Comparison of ENCODE assay signal across 15 cellular contexts in genomic region chr19:23788415-23788814, GRCh38. TPM values are rescaled to one million over a fixed set of nuclear protein-coding genes. Genes with fewer than 3 reads are reported as not detected.
DNase-seq lines count a peak whose midpoint lies in the region; ATAC-seq and TF ChIP-seq lines count a peak whose summit lies in the region.
"Had no signal": no experiment of that assay in that cellular context is flagged by ENCODE, and none has a peak within 500 bp of the region (broad histone marks: within the 10 kb centered on the region; RNA-seq: fewer than 3 reads in every experiment).

No MANE protein-coding gene starts in this region.

- no peaks in the 10 kb centered on the region for H3K9me2 ChIP-seq in GM23338 (ENCODE audit: insufficient read depth)

- no peak for DNase-seq in activated CD4-positive, alpha-beta T cell treated with anti-CD3 and anti-CD28 coated beads for 36 hours
- no peak for DNase-seq in activated CD4-positive, alpha-beta T cell treated with anti-CD3 and anti-CD28 coated beads for 4 hours
- no peak for DNase-seq in natural killer cell treated with Interleukin-12 subunit alpha and Interleukin-12 subunit beta and Interleukin-15 and Interleukin-18, amount 100 ng/mL, for 72 hours (ENCODE audit: low spot score)
- DNase-seq in natural killer cell (no peak), GM23338 (ENCODE audit: low spot score) (no peak)
- peak in 1 of 2 donors; percentile 34 for DNase-seq in stimulated activated effector memory CD8-positive, alpha-beta T cell treated with anti-CD3 and anti-CD28 coated beads, Interleukin-12 subunit alpha, Interleukin-12 subunit beta, amount 100 ng/mL, for 72 hours (ENCODE audit: low spot score in 2 of 2)
- DNase-seq: BE2C; C1 segment of cervical spinal cord; Caco-2; CD4-positive, alpha-beta T cell; GDM1; GM23248; HCEC 1CT; IMR-90 had no signal

- TF ChIP-seq CTCF in natural killer cell (IDR thresholded peaks at IDR 0.05) (no peak), GM23338 (conservative IDR thresholded peaks at IDR 0.05; ENCODE audit: low read depth in 2 of 2) (no peak)

- H3K9me3 Mint-ChIP-seq in activated CD4-positive, alpha-beta T cell treated with anti-CD3 and anti-CD28 coated beads for 36 hours (ENCODE audit: low read depth): no peaks in the 10 kb centered on the region
- no peaks in the 10 kb centered on the region for H3K9me3 Mint-ChIP-seq in natural killer cell treated with Interleukin-12 subunit alpha and Interleukin-12 subunit beta and Interleukin-15 and Interleukin-18, amount 100 ng/mL, for 72 hours
- no peaks in the 10 kb centered on the region for H3K9me3 Mint-ChIP-seq in natural killer cell
- no peaks in the 10 kb centered on the region for H3K9me3 Mint-ChIP-seq in activated T-helper 17 cell treated with anti-CD3 and anti-CD28 coated beads, Interleukin-2, amount 50 U/mL, for 72 hours
- no peaks in the 10 kb centered on the region for H3K9me3 Mint-ChIP-seq in stimulated activated effector memory CD8-positive, alpha-beta T cell treated with anti-CD3 and anti-CD28 coated beads, Interleukin-12 subunit alpha, Interleukin-12 subunit beta, amount 100 ng/mL, for 72 hours
- no peaks in the 10 kb centered on the region; the same call in 2 of the 3 replicates for H3K9me3 Mint-ChIP-seq in GM23338
- H3K9me3 Mint-ChIP-seq: CD4-positive, alpha-beta T cell had no signal

- H3K79me2 ChIP-seq in GM23338 (replicated peaks; ENCODE audit: insufficient read depth): peaks cover 88% of the 10 kb centered on the region

- peaks cover 20% of the 10 kb centered on the region for H3K36me3 Mint-ChIP-seq in activated CD4-positive, alpha-beta T cell treated with anti-CD3 and anti-CD28 coated beads for 36 hours (ENCODE audit: low read depth)
- peaks cover 6% of the 10 kb centered on the region for H3K36me3 Mint-ChIP-seq in natural killer cell treated with Interleukin-12 subunit alpha and Interleukin-12 subunit beta and Interleukin-15 and Interleukin-18, amount 100 ng/mL, for 72 hours
- H3K36me3 Mint-ChIP-seq in natural killer cell (no peaks in the 10 kb centered on the region), GM23338 (ENCODE audit: low read depth) (peaks cover 62% of the 10 kb centered on the region)
- H3K36me3 Mint-ChIP-seq in activated T-helper 17 cell treated with anti-CD3 and anti-CD28 coated beads, Interleukin-2, amount 50 U/mL, for 72 hours (ENCODE audit: low read depth): no peaks in the 10 kb centered on the region
- H3K36me3 Mint-ChIP-seq in stimulated activated effector memory CD8-positive, alpha-beta T cell treated with anti-CD3 and anti-CD28 coated beads, Interleukin-12 subunit alpha, Interleukin-12 subunit beta, amount 100 ng/mL, for 72 hours: no peaks in the 10 kb centered on the region

- no peaks in the 10 kb centered on the region for H3K4me1 ChIP-seq in GM23338 (ENCODE audit: insufficient read depth)
- H3K4me1 ChIP-seq: BE2C, Caco-2 had no signal

- no peak overlapping the region for H3K27ac ChIP-seq in GM23338 (ENCODE audit: low read depth)
- H3K27ac ChIP-seq: GM23248 had no signal

- no peaks in the 10 kb centered on the region for H3K27me3 ChIP-seq in GM23338 (ENCODE audit: insufficient read depth)
- H3K27me3 ChIP-seq: BE2C had no signal

- H3K27me3 Mint-ChIP-seq in activated CD4-positive, alpha-beta T cell treated with anti-CD3 and anti-CD28 coated beads for 36 hours: no peaks in the 10 kb centered on the region
- H3K27me3 Mint-ChIP-seq in natural killer cell treated with Interleukin-12 subunit alpha and Interleukin-12 subunit beta and Interleukin-15 and Interleukin-18, amount 100 ng/mL, for 72 hours: no peaks in the 10 kb centered on the region
- no peaks in the 10 kb centered on the region for H3K27me3 Mint-ChIP-seq in natural killer cell (ENCODE audit: low read depth in 2 of 2)
- no peaks in the 10 kb centered on the region for H3K27me3 Mint-ChIP-seq in activated T-helper 17 cell treated with anti-CD3 and anti-CD28 coated beads, Interleukin-2, amount 50 U/mL, for 72 hours
- H3K27me3 Mint-ChIP-seq in GM23338 (ENCODE audit: insufficient read depth, low read depth, poor library complexity): no peaks in the 10 kb centered on the region
- H3K27me3 Mint-ChIP-seq: CD4-positive, alpha-beta T cell had no signal

- CTCF ChIA-PET in activated CD4-positive, alpha-beta T cell treated with anti-CD3 and anti-CD28 coated beads for 36 hours (lab: Charles Lee): no interaction called here

- H4K20me1 ChIP-seq in GM23338 (replicated peaks; ENCODE audit: insufficient read depth): peaks cover 59% of the 10 kb centered on the region

- no peak overlapping the region for H3K4me3 ChIP-seq in GM23338
- H3K4me3 ChIP-seq: GM23248 had no signal

- peaks cover 12% of the 10 kb centered on the region; the same call in 1 of the 2 replicates for H3K36me3 ChIP-seq in GM23338 (ENCODE audit: insufficient read depth)
- H3K36me3 ChIP-seq: BE2C had no signal

- H3K4me3 Mint-ChIP-seq in activated CD4-positive, alpha-beta T cell treated with anti-CD3 and anti-CD28 coated beads for 36 hours: no peak overlapping the region
- H3K4me3 Mint-ChIP-seq in natural killer cell treated with Interleukin-12 subunit alpha and Interleukin-12 subunit beta and Interleukin-15 and Interleukin-18, amount 100 ng/mL, for 72 hours: no peak overlapping the region
- no peak overlapping the region for H3K4me3 Mint-ChIP-seq in natural killer cell
- no peak overlapping the region for H3K4me3 Mint-ChIP-seq in activated T-helper 17 cell treated with anti-CD3 and anti-CD28 coated beads, Interleukin-2, amount 50 U/mL, for 72 hours
- H3K4me3 Mint-ChIP-seq in stimulated activated effector memory CD8-positive, alpha-beta T cell treated with anti-CD3 and anti-CD28 coated beads, Interleukin-12 subunit alpha, Interleukin-12 subunit beta, amount 100 ng/mL, for 72 hours: no peak overlapping the region
- H3K4me3 Mint-ChIP-seq in GM23338: no peak overlapping the region
- H3K4me3 Mint-ChIP-seq: CD4-positive, alpha-beta T cell had no signal

- H3K4me1 Mint-ChIP-seq in activated CD4-positive, alpha-beta T cell treated with anti-CD3 and anti-CD28 coated beads for 36 hours: peaks cover 19% of the 10 kb centered on the region
- H3K4me1 Mint-ChIP-seq in natural killer cell treated with Interleukin-12 subunit alpha and Interleukin-12 subunit beta and Interleukin-15 and Interleukin-18, amount 100 ng/mL, for 72 hours (ENCODE audit: low read depth in 2 of 2): peaks cover 0 to 8% of the 10 kb centered on the region in 2 donors
- H3K4me1 Mint-ChIP-seq in natural killer cell: peaks cover 0 to 7% of the 10 kb centered on the region in 2 donors
- H3K4me1 Mint-ChIP-seq in activated T-helper 17 cell treated with anti-CD3 and anti-CD28 coated beads, Interleukin-2, amount 50 U/mL, for 72 hours: peaks cover 5% of the 10 kb centered on the region
- H3K4me1 Mint-ChIP-seq in stimulated activated effector memory CD8-positive, alpha-beta T cell treated with anti-CD3 and anti-CD28 coated beads, Interleukin-12 subunit alpha, Interleukin-12 subunit beta, amount 100 ng/mL, for 72 hours: no peaks in the 10 kb centered on the region
- H3K4me1 Mint-ChIP-seq in GM23338: no peaks in the 10 kb centered on the region

- H2AFZ ChIP-seq in GM23338: no peak overlapping the region
- H2AFZ ChIP-seq: GM23248 had no signal

- H3K27ac Mint-ChIP-seq in activated CD4-positive, alpha-beta T cell treated with anti-CD3 and anti-CD28 coated beads for 36 hours: no peak overlapping the region
- H3K27ac Mint-ChIP-seq in natural killer cell treated with Interleukin-12 subunit alpha and Interleukin-12 subunit beta and Interleukin-15 and Interleukin-18, amount 100 ng/mL, for 72 hours: peak overlapping the region in 1 of 2 donors; percentile 3
- H3K27ac Mint-ChIP-seq in natural killer cell (no peak overlapping the region), GM23338 (no peak overlapping the region)
- H3K27ac Mint-ChIP-seq in activated T-helper 17 cell treated with anti-CD3 and anti-CD28 coated beads, Interleukin-2, amount 50 U/mL, for 72 hours: no peak overlapping the region
- peak overlapping the region; percentile 21 for H3K27ac Mint-ChIP-seq in stimulated activated effector memory CD8-positive, alpha-beta T cell treated with anti-CD3 and anti-CD28 coated beads, Interleukin-12 subunit alpha, Interleukin-12 subunit beta, amount 100 ng/mL, for 72 hours
- H3K27ac Mint-ChIP-seq: CD4-positive, alpha-beta T cell had no signal

- POLR2A ChIA-PET in activated CD4-positive, alpha-beta T cell treated with anti-CD3 and anti-CD28 coated beads for 36 hours (lab: Charles Lee): interaction anchor here (0.6 kb wide), 1 partner anchor 14 kb away, joined by 5 read pairs; no protein-coding TSS in a partner anchor

- intact Hi-C loops in activated CD4-positive, alpha-beta T cell treated with anti-CD3 and anti-CD28 coated beads for 36 hours (cut with DNase I, micrococcal nuclease): no loop called here
- intact Hi-C loops in natural killer cell (cut with micrococcal nuclease): no loop called here

- H3K4me2 ChIP-seq in GM23338: no peak overlapping the region

- no peaks in the 10 kb centered on the region for H3F3A ChIP-seq in GM23338 (replicated peaks; ENCODE audit: low read depth)

- peak; percentile 64 for ATAC-seq in activated CD4-positive, alpha-beta T cell treated with anti-CD3 and anti-CD28 coated beads for 36 hours
- ATAC-seq in natural killer cell treated with Interleukin-12 subunit alpha and Interleukin-12 subunit beta and Interleukin-15 and Interleukin-18, amount 100 ng/mL, for 72 hours: peak; percentile 45 to 56
- ATAC-seq in natural killer cell: no peak
- peak; percentile 61 for ATAC-seq in activated T-helper 17 cell treated with anti-CD3 and anti-CD28 coated beads, Interleukin-2, amount 50 U/mL, for 72 hours (replicated peaks)
- ATAC-seq in stimulated activated effector memory CD8-positive, alpha-beta T cell treated with anti-CD3 and anti-CD28 coated beads, Interleukin-12 subunit alpha, Interleukin-12 subunit beta, amount 100 ng/mL, for 72 hours: peak; percentile 65
- ATAC-seq in GM23338: no peak

TF ChIP-seq in GM23338, 12 proteins besides CTCF, POLR2A, EP300 and RAD21 (continues in another document):
- TF ChIP-seq ETS1 (IDR thresholded peaks at IDR 0.05): no peak

RNA-seq across cellular contexts. Expression of gene ZNF681, which starts 29.7 kb away (rescaled TPM):
- 1 to 10 TPM; 5.7 to 9.1 TPM for total RNA-seq in activated CD4-positive, alpha-beta T cell treated with anti-CD3 and anti-CD28 coated beads for 36 hours
- total RNA-seq in natural killer cell treated with Interleukin-12 subunit alpha and Interleukin-12 subunit beta and Interleukin-15 and Interleukin-18, amount 100 ng/mL, for 72 hours: 1 to 10 TPM; 2.9 to 3.0 TPM
- total RNA-seq in natural killer cell: 1 to 10 TPM; 1.2 to 2.3 (median 1.9) TPM
- 1 to 10 TPM; 2.3 to 3.1 TPM for total RNA-seq in activated T-helper 17 cell treated with anti-CD3 and anti-CD28 coated beads, Interleukin-2, amount 50 U/mL, for 72 hours
- total RNA-seq in GM23338 (2014; rRNA removed; shearing (Covaris generic)): 16.8 and 25.1 TPM in 2 replicates
- polyA plus RNA-seq in GM23338 (2016; fragmentation: Nextera tagmentation; extraction: Ambion mirVana): 8.4 and 9.4 TPM in 2 replicates

Comparison
In these comparisons a context has a peak if more than half of its experiments do, and no peak if none do; other contexts are left out.
1. ATAC-seq: peak in activated CD4-positive, alpha-beta T cell treated with anti-CD3 and anti-CD28 coated beads for 36 hours (single experiment), natural killer cell treated with Interleukin-12 subunit alpha and Interleukin-12 subunit beta and Interleukin-15 and Interleukin-18, amount 100 ng/mL, for 72 hours (2 of 2), activated T-helper 17 cell treated with anti-CD3 and anti-CD28 coated beads, Interleukin-2, amount 50 U/mL, for 72 hours (single experiment) and stimulated activated effector memory CD8-positive, alpha-beta T cell treated with anti-CD3 and anti-CD28 coated beads, Interleukin-12 subunit alpha, Interleukin-12 subunit beta, amount 100 ng/mL, for 72 hours (single experiment); none in natural killer cell (0 of 3) and GM23338 (single experiment).